20 cellular contexts compared by ENCODE assay signal in genomic region chr15:50872832-50873231, GRCh38.
"Had no signal": no experiment of that assay in that cellular context is flagged by ENCODE, and none has a peak within 500 bp of the region (broad histone marks: within the 10 kb centered on the region; RNA-seq: fewer than 3 reads in every experiment).

No MANE protein-coding gene starts in this region.

- H3K27ac ChIP-seq: colonic mucosa, foreskin keratinocyte, left ventricle myocardium inferior, lower lobe of right lung, neutrophil, sigmoid colon, skin epidermis, tibial artery, vagina had no signal

- H3K9me3 ChIP-seq: colonic mucosa, left ventricle myocardium inferior, lower lobe of right lung, neutrophil, right atrium auricular region, sigmoid colon, tibial artery, upper lobe of right lung, vagina had no signal

- DNase-seq: colonic mucosa; dermis blood vessel endothelial cell; erythroblast; foreskin keratinocyte; immature natural killer cell; left ventricle myocardium inferior; lower lobe of right lung; naive B cell; posterior cingulate gyrus; sigmoid colon; stimulated activated CD4-positive, alpha-beta T cell treated with anti-CD3 and anti-CD28 coated beads, Interleukin-12 subunit alpha, Interleukin-12 subunit beta, amount 100 ng/mL, for 4 hours; stimulated activated naive CD8-positive, alpha-beta T cell treated with anti-CD3 and anti-CD28 coated beads, Interleukin-15, Interleukin-2, amounts not matched to agents 100 U/mL and 50 U/mL, for 24 hours; tibial artery; upper lobe of right lung had no signal

- H3K4me1 ChIP-seq: colonic mucosa, foreskin keratinocyte, upper lobe of right lung had no signal

- H3K4me3 ChIP-seq: colonic mucosa, left ventricle myocardium inferior, lower lobe of right lung, right atrium auricular region, sigmoid colon, skin epidermis, tibial artery, upper lobe of right lung, vagina had no signal

- H3K9me3 Mint-ChIP-seq: immature natural killer cell, memory B cell, naive B cell had no signal

- H3K27me3 Mint-ChIP-seq: naive B cell had no signal

- FAIRE-seq: keratinocyte had no signal

- H3K27me3 ChIP-seq: colonic mucosa, neutrophil, right atrium auricular region, sigmoid colon, tibial artery, upper lobe of right lung, vagina had no signal

- H3K36me3 ChIP-seq: colonic mucosa, left ventricle myocardium inferior, lower lobe of right lung, neutrophil, right atrium auricular region, sigmoid colon, tibial artery, upper lobe of right lung, vagina had no signal

- H3K36me3 Mint-ChIP-seq: immature natural killer cell, memory B cell, naive B cell had no signal

- ATAC-seq: foreskin keratinocyte; lower lobe of right lung; stimulated activated naive CD8-positive, alpha-beta T cell treated with anti-CD3 and anti-CD28 coated beads, Interleukin-15, Interleukin-2, amounts not matched to agents 100 U/mL and 50 U/mL, for 24 hours; upper lobe of right lung had no signal

- H3K27ac Mint-ChIP-seq: immature natural killer cell, memory B cell, naive B cell had no signal

- H3K4me3 Mint-ChIP-seq: immature natural killer cell, memory B cell, naive B cell had no signal
